Comparison of ENCODE assay signal across 1 cellular context in genomic region chr17:35141681-35142466, GRCh38.
TF ChIP-seq lines count a peak whose summit lies in the region.

NLE1 (minus strand) TSS chr17:35142303; CDS start chr17:35142275, 28 bp downstream.

TF ChIP-seq in K562, 482 proteins besides CTCF, POLR2A, EP300 and RAD21 (continued from another document and continues in another):
- TF ChIP-seq ZNF277 (CRISPR knock-in tag; IDR thresholded peaks at IDR 0.05; ENCODE audit: borderline replicate concordance): no peak
- TF ChIP-seq STAT5A (IDR thresholded peaks at IDR 0.05; ENCODE audit: borderline replicate concordance, low read length): peak; percentile 18; the same call in 1 of the 2 replicates
- no peak for TF ChIP-seq NFATC3 (IDR thresholded peaks at IDR 0.05)
- no peak for TF ChIP-seq IRF2 (CRISPR knock-in tag; IDR thresholded peaks at IDR 0.05)
- no peak for TF ChIP-seq KHSRP (IDR thresholded peaks at IDR 0.05)
- TF ChIP-seq NCOA6 (IDR thresholded peaks at IDR 0.05): no peak
- peak; percentile 84 for TF ChIP-seq HMGN3 (IDR thresholded peaks at IDR 0.05; ENCODE audit: borderline replicate concordance, extremely low read depth, insufficient read length, low read depth, low read length)
- 0 out of 2 replicates have a peak, but pooled peaks have one; percentile 44 for TF ChIP-seq ZEB2 (IDR thresholded peaks at IDR 0.05)
- TF ChIP-seq ZNF445 (CRISPR knock-in tag; IDR thresholded peaks at IDR 0.05; ENCODE audit: low read depth): no peak
- peak; percentile 68 for TF ChIP-seq L3MBTL2 (IDR thresholded peaks at IDR 0.05)
- no peak for TF ChIP-seq PCBP2 (IDR thresholded peaks at IDR 0.05; ENCODE audit: low read depth, low read length, poor library complexity, severe bottlenecking)
- peak; percentile 14; the same call in 1 of the 2 replicates for TF ChIP-seq NFE2 (IDR thresholded peaks at IDR 0.05; ENCODE audit: low read depth)
- TF ChIP-seq PYGO2 (tag; IDR thresholded peaks at IDR 0.05): no peak
- no peak for TF ChIP-seq SRSF1 (IDR thresholded peaks at IDR 0.05; ENCODE audit: low read depth, low read length)
- TF ChIP-seq KDM5B (IDR thresholded peaks at IDR 0.05; ENCODE audit: insufficient replicate concordance, low read depth, low read length): no peak
- TF ChIP-seq ZNF518B (CRISPR knock-in tag; IDR thresholded peaks at IDR 0.05): no peak
- TF ChIP-seq ZNF407 (IDR thresholded peaks at IDR 0.05; ENCODE audit: low read depth): no peak
- TF ChIP-seq ZBTB43 (CRISPR knock-in tag; IDR thresholded peaks at IDR 0.05): no peak
- TF ChIP-seq ZNF253 (CRISPR knock-in tag; conservative IDR thresholded peaks at IDR 0.05): no peak
- no peak for TF ChIP-seq SMARCA5 (IDR thresholded peaks at IDR 0.05)
- no peak for TF ChIP-seq HES1 (IDR thresholded peaks at IDR 0.05; ENCODE audit: low read depth)
- TF ChIP-seq SETDB1 (IDR thresholded peaks at IDR 0.05; ENCODE audit: low read length): no peak
- no peak for TF ChIP-seq PTRF (tag; IDR thresholded peaks at IDR 0.05)
- no peak for TF ChIP-seq ZNF592 (IDR thresholded peaks at IDR 0.05)
- TF ChIP-seq MIER1 (IDR thresholded peaks at IDR 0.05; ENCODE audit: low read depth): no peak
- no peak for TF ChIP-seq PHTF2 (CRISPR knock-in tag; IDR thresholded peaks at IDR 0.05)
- no peak for TF ChIP-seq PTBP1 (IDR thresholded peaks at IDR 0.05; ENCODE audit: low read depth, low read length)
- TF ChIP-seq KDM1A (IDR thresholded peaks at IDR 0.05): no peak
- TF ChIP-seq SMARCB1 (IDR thresholded peaks at IDR 0.05; ENCODE audit: insufficient read length, low read depth): no peak
- TF ChIP-seq RBM22 (IDR thresholded peaks at IDR 0.05; ENCODE audit: low read depth, low read length, poor library complexity, severe bottlenecking): no peak
- no peak for TF ChIP-seq HMG20A (CRISPR knock-in tag; conservative IDR thresholded peaks at IDR 0.05)
- no peak for TF ChIP-seq ZNF232 (CRISPR knock-in tag; IDR thresholded peaks at IDR 0.05)
- TF ChIP-seq RFX7 (CRISPR knock-in tag; IDR thresholded peaks at IDR 0.05): no peak
- 0 out of 2 replicates have a peak, but pooled peaks have one; percentile 21 for TF ChIP-seq ARID1B (IDR thresholded peaks at IDR 0.05)
- TF ChIP-seq THRA (IDR thresholded peaks at IDR 0.05): no peak
- no peak for TF ChIP-seq NR2C2 (CRISPR knock-in tag; IDR thresholded peaks at IDR 0.05)
- TF ChIP-seq NR2C2 (tag; IDR thresholded peaks at IDR 0.05): no peak
- peak; percentile 91 for TF ChIP-seq RB1 (IDR thresholded peaks at IDR 0.05; ENCODE audit: low read depth)
- TF ChIP-seq GTF2F1 (IDR thresholded peaks at IDR 0.05; ENCODE audit: low read depth, low read length): no peak
- TF ChIP-seq FIP1L1 (IDR thresholded peaks at IDR 0.05; ENCODE audit: low read depth, low read length, poor library complexity, severe bottlenecking): peak; percentile 82
- TF ChIP-seq TBL1XR1 (IDR thresholded peaks at IDR 0.05; ENCODE audit: low read length in 2 of 2): 0 out of 4 replicates have a peak, but pooled peaks of 1 of the 2 experiments have one; percentile 36
- TF ChIP-seq BHLHE40 (IDR thresholded peaks at IDR 0.05; ENCODE audit: low read length): peak; percentile 54; the same call in 1 of the 2 replicates
- TF ChIP-seq KLF1 (tag; IDR thresholded peaks at IDR 0.05): peak; percentile 64; the same call in 1 of the 2 replicates
- peak; percentile 75 for TF ChIP-seq EGR1 (conservative IDR thresholded peaks at IDR 0.05)
- TF ChIP-seq FOXM1 (IDR thresholded peaks at IDR 0.05; ENCODE audit: low read depth): no peak
- 0 out of 2 replicates have a peak, but pooled peaks have one; percentile 53 for TF ChIP-seq FOXM1 (CRISPR knock-in tag; IDR thresholded peaks at IDR 0.05; ENCODE audit: low read depth)
- TF ChIP-seq ESRRA (IDR thresholded peaks at IDR 0.05; ENCODE audit: borderline replicate concordance, low read depth): peak; percentile 42
- no peak for TF ChIP-seq HDAC3 (IDR thresholded peaks at IDR 0.05; ENCODE audit: borderline replicate concordance, partially characterized antibody)
- no peak for TF ChIP-seq MAFF (IDR thresholded peaks at IDR 0.05; ENCODE audit: low read length)
